ENCODE assay signal across 1 cellular context in the genomic region with DNA sequence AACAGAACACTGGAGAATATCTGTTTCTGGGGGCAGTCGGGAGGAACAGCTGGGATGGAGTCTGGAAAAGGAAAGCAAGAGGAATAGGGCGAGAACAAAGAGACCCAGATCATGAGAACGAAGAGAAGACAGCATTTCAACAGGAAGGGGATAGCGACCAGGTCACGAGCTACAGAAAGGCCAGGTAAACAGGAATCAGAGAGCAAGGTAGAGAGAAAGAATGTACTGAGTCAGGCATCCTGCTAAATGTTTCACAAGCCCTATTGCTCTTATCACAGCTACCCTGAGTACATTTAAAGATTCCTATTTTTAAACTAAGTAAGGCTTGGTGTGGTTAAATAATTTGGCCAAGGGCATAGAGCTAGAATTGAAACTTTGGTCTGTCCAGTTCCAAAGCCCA.
TF ChIP-seq lines count a peak whose summit lies in the region.

No MANE protein-coding gene starts in this region.

TF ChIP-seq in endothelial cell of umbilical vein, 7 proteins besides CTCF, POLR2A, EP300 and RAD21 (continued from another document):
- TF ChIP-seq MYC (IDR thresholded peaks at IDR 0.05; ENCODE audit: low read depth, low read length) (no peak), FOS (IDR thresholded peaks at IDR 0.05; ENCODE audit: borderline replicate concordance, insufficient read depth, low read length) (no peak)
- TF ChIP-seq, protein P1, sequence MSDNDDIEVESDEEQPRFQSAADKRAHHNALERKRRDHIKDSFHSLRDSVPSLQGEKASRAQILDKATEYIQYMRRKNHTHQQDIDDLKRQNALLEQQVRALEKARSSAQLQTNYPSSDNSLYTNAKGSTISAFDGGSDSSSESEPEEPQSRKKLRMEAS (IDR thresholded peaks at IDR 0.05; ENCODE audit: insufficient read depth, insufficient read length), result no peak
TF ChIP-seq in endothelial cell of umbilical vein: peak in this region for 0.
